11 cellular contexts compared by ENCODE assay signal in genomic region chr2:66334237-66335054, GRCh38.
DNase-seq lines count a peak whose midpoint lies in the region; ATAC-seq and TF ChIP-seq lines count a peak whose summit lies in the region.
"Had no signal": no experiment of that assay in that cellular context is flagged by ENCODE, and none has a peak within 500 bp of the region (broad histone marks: within the 10 kb centered on the region; RNA-seq: fewer than 3 reads in every experiment).

No MANE protein-coding gene starts in this region.

- no peak overlapping the region for H3K4me3 ChIP-seq in testis
- H3K4me3 ChIP-seq: mucosa of descending colon had no signal

- no peaks in the 10 kb centered on the region for H3K27me3 ChIP-seq in testis

- no peaks in the 10 kb centered on the region for H3K4me1 ChIP-seq in testis

- no peak for TF ChIP-seq CTCF in testis (IDR thresholded peaks at IDR 0.05)
- TF ChIP-seq CTCF in nephron progenitor cell (IDR thresholded peaks at IDR 0.05), result no peak

- no peak for TF ChIP-seq POLR2A in testis (IDR thresholded peaks at IDR 0.05)

- 81 to 83% methylated on average over 10 of the region's 10 CpGs for WGBS in testis, 2 donors

- H3K9me3 ChIP-seq in KOPT-K1 (ENCODE audit: insufficient read depth, low read length, poor library complexity, severe bottlenecking) (peaks cover 7% of the 10 kb centered on the region), testis (no peaks in the 10 kb centered on the region)
- H3K9me3 ChIP-seq: mucosa of descending colon had no signal

- no peak for ATAC-seq in T-cell (replicated peaks in 1 of 4)
- ATAC-seq: effector memory CD8-positive, alpha-beta T cell; mucosa of descending colon had no signal

- H3K36me3 Mint-ChIP-seq in T-cell (no peaks in the 10 kb centered on the region), nephron progenitor cell (ENCODE audit: low read depth) (no peaks in the 10 kb centered on the region)

- H3K4me1 Mint-ChIP-seq in T-cell, result no peaks in the 10 kb centered on the region
- H3K4me1 Mint-ChIP-seq in nephron progenitor cell, result peaks cover 9% of the 10 kb centered on the region

- CTCF ChIA-PET in T-cell (lab: Charles Lee), result no interaction called here

- H3K9me3 Mint-ChIP-seq in T-cell (no peaks in the 10 kb centered on the region), nephron progenitor cell (no peaks in the 10 kb centered on the region)

- intact Hi-C loops in testis (cut with DNase I; ENCODE audit: low total_unique reads), result no loop called here

- POLR2A ChIA-PET in T-cell (lab: Charles Lee), result no interaction called here

- H3K27ac Mint-ChIP-seq in T-cell (no peak overlapping the region), nephron progenitor cell (no peak overlapping the region)
- H3K27ac Mint-ChIP-seq: effector memory CD8-positive, alpha-beta T cell had no signal

- DNase-seq in NCI-H1436 (lab: John Stamatoyannopoulos, UW) (peak; percentile 2), NCI-H1436 treated with DMSO at 0.1 percent for 48 hours (lab: John Stamatoyannopoulos, UW) (no peak), RKO (ENCODE audit: low spot score) (peak; percentile 2), islet precursor cell (peak; percentile 81), T-cell (no peak), testis (no peak), nephron progenitor cell (no peak)
- DNase-seq: effector memory CD8-positive, alpha-beta T cell; hypothalamus; mucosa of descending colon had no signal

- H3K27ac ChIP-seq in KOPT-K1 (ENCODE audit: low read depth, low read length, poor library complexity, severe bottlenecking) (peak overlapping the region; percentile 77), testis (no peak overlapping the region)

- H3K27me3 Mint-ChIP-seq in T-cell (no peaks in the 10 kb centered on the region), nephron progenitor cell (ENCODE audit: low read depth, poor library complexity) (peaks cover 2% of the 10 kb centered on the region)
- H3K27me3 Mint-ChIP-seq: effector memory CD8-positive, alpha-beta T cell had no signal

- H3K4me3 Mint-ChIP-seq in T-cell, result no peak overlapping the region
- H3K4me3 Mint-ChIP-seq in nephron progenitor cell, result no peak overlapping the region
- H3K4me3 Mint-ChIP-seq: effector memory CD8-positive, alpha-beta T cell had no signal

- H3K36me3 ChIP-seq in KOPT-K1 (ENCODE audit: insufficient read depth, low read length) (no peaks in the 10 kb centered on the region), testis (ENCODE audit: low read depth, missing control alignments) (no peaks in the 10 kb centered on the region)

Comparison
In these comparisons a context has a peak if more than half of its experiments do, and no peak if none do; other contexts are left out.
1. DNase-seq: peak in NCI-H1436 (single experiment), RKO (single experiment) and islet precursor cell (single experiment); none in NCI-H1436 treated with DMSO at 0.1 percent for 48 hours (single experiment), T-cell (0 of 34), testis (single experiment) and nephron progenitor cell (single experiment).